ENCODE assay signal across 14 cellular contexts in the genomic region with DNA sequence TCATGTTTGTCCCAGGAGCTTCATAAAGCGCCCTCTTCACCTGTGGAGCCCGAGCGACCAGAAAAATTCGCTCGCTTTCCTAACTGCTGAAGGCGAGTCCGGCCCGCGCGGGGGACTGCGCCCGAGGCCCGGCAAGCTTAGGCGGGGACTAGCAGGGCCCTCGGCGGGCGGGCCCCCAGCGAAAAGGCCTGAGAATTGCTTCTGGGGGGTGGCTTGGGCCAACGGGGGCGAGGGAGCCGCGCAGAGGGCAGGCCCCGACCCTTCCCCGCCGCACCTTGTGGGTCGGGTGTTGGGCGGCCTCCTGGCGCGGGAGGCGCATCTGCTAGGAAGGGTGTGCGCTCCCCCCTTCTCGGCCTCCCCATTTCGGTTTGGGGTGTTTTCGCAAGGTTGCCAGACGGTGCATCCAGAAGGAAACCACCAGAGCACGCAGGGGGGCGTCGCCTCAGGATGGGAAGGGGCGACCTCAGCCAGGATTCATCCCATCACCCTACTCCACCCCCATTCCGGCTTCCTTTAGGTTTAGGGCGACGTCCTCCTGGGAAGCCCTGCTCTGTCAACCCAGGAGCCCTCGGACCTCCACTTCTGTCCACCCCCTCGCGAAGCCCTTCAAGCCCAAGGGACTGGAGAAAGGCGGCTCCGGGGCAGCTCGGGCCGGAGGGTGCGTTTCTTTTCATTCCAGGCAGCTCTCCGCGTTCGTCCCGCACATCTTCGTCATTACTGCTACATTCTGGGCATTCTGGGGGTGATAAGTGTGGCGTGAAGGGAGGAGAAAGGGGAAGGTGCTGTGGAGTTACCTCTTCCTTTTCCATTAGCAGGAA. TPM values are rescaled to one million over a fixed set of nuclear protein-coding genes. Genes with fewer than 3 reads are reported as not detected.
DNase-seq lines count a peak whose midpoint lies in the region; ATAC-seq, FAIRE-seq and TF ChIP-seq lines count a peak whose summit lies in the region.
"Had no signal": no experiment of that assay in that cellular context is flagged by ENCODE, and none has a peak within 500 bp of the region (broad histone marks: within the 10 kb centered on the region; RNA-seq: fewer than 3 reads in every experiment).

No MANE protein-coding gene starts in this region.

- no peak overlapping the region for H3K27ac ChIP-seq in HUES48 (ENCODE audit: low read depth, low read length)
- H3K27ac ChIP-seq in H1 (ENCODE audit: low read depth, low read length) = no peak overlapping the region
- no peak overlapping the region for H3K27ac ChIP-seq in neural cell (ENCODE audit: low read length)
- H3K27ac ChIP-seq: upper lobe of left lung had no signal

- H3K4me1 ChIP-seq in HUES48 (ENCODE audit: control insufficient read depth, insufficient read depth, low read length) = peaks cover 67% of the 10 kb centered on the region
- H3K4me1 ChIP-seq in H1 (replicated peaks in 1 of 4; ENCODE audit: control insufficient read depth in 3 of 4, insufficient read depth in 4 of 4, low read length in 3 of 4) = peaks cover 6 to 18% (median 12%) of the 10 kb centered on the region in 4 experiments; a peak in 6 of 7 replicates

- no peak for TF ChIP-seq POLR2A in H1 (IDR thresholded peaks at IDR 0.05; ENCODE audit: control extremely low read depth in 1 of 2, low read depth in 2 of 2, low read length in 2 of 2)

- H3K36me3 Mint-ChIP-seq in activated CD4-positive, alpha-beta T cell treated with anti-CD3 and anti-CD28 coated beads for 36 hours (ENCODE audit: low read depth) = peaks cover 16% of the 10 kb centered on the region

- H3K9ac ChIP-seq in HUES48 (ENCODE audit: low read depth, low read length) (no peak overlapping the region), H1 (replicated peaks in 1 of 4; ENCODE audit: extremely low read depth in 1 of 4, low read depth in 3 of 4, low read length in 3 of 4) (no peak overlapping the region), neural cell (ENCODE audit: low read length) (no peak overlapping the region)

- POLR2A ChIA-PET in activated CD4-positive, alpha-beta T cell treated with anti-CD3 and anti-CD28 coated beads for 36 hours (lab: Charles Lee) = no interaction called here
- POLR2A ChIA-PET in H1 (lab: Charles Lee; ENCODE audit: partially characterized antibody) = interaction anchor here (0.8 to 2.0 kb wide), 4 partner anchors 9 to 18 kb away, joined by 3 to 5 read pairs (median 4); partner anchors contain the start of gene SP9

- no peak overlapping the region; the same call in 1 of the 2 replicates for H3K18ac ChIP-seq in H1 (ENCODE audit: extremely low read depth, low read length)

- H3K4me1 Mint-ChIP-seq in activated CD4-positive, alpha-beta T cell treated with anti-CD3 and anti-CD28 coated beads for 36 hours = peaks cover 35% of the 10 kb centered on the region

- H3K4ac ChIP-seq in H1 (replicated peaks; ENCODE audit: insufficient read length, low read depth, low read length) = no peak overlapping the region

- no peak overlapping the region for H4K5ac ChIP-seq in H1 (ENCODE audit: insufficient read length, low read depth, low read length)

- no peaks in the 10 kb centered on the region for H3K9me3 ChIP-seq in HUES48 (ENCODE audit: control insufficient read depth, insufficient read depth, low read length)
- H3K9me3 ChIP-seq in H1 (ENCODE audit: insufficient read depth in 2 of 2, low read depth in 1 of 2, low read length in 1 of 2) = no peaks in the 10 kb centered on the region
- no peaks in the 10 kb centered on the region for H3K9me3 ChIP-seq in neural cell (ENCODE audit: low read length)
- H3K9me3 ChIP-seq: upper lobe of left lung had no signal

- H2BK120ac ChIP-seq in H1 (replicated peaks; ENCODE audit: low read depth, low read length) = no peak overlapping the region

- H3K4me2 ChIP-seq in H1 (ENCODE audit: insufficient read depth in 1 of 2, low read depth in 2 of 2, low read length in 2 of 2) (peak overlapping the region; percentile 80 to 94), neural cell (ENCODE audit: low read length) (no peak overlapping the region)

- H3K4me3 Mint-ChIP-seq in activated CD4-positive, alpha-beta T cell treated with anti-CD3 and anti-CD28 coated beads for 36 hours = peak overlapping the region; percentile 7

- CTCF ChIA-PET in activated CD4-positive, alpha-beta T cell treated with anti-CD3 and anti-CD28 coated beads for 36 hours (lab: Charles Lee) = interaction anchor here (0.7 to 2.4 kb wide), 13 partner anchors 12 to 1317 kb away, joined by 3 to 16 read pairs (median 4); partner anchors contain the start of gene OLA1
- CTCF ChIA-PET in H1 (lab: Charles Lee; ENCODE audit: partially characterized antibody) = interaction anchor here (0.6 to 2.0 kb wide), 33 partner anchors 7 to 1317 kb away, joined by 3 to 19 read pairs (median 3); partner anchors contain the start of gene SP9

- peaks cover 2% of the 10 kb centered on the region in 2 experiments for H4K20me1 ChIP-seq in H1 (replicated peaks in 1 of 2; ENCODE audit: control insufficient read depth in 1 of 2, insufficient read depth in 2 of 2, low read length in 2 of 2)
- no peaks in the 10 kb centered on the region for H4K20me1 ChIP-seq in neural cell (ENCODE audit: insufficient read depth)

- intact Hi-C loops in activated CD4-positive, alpha-beta T cell treated with anti-CD3 and anti-CD28 coated beads for 36 hours (cut with DNase I, micrococcal nuclease) = loop anchor here (1.0 to 10.0 kb wide), 8 partner anchors 9 to 892 kb away; partner anchors contain the start of gene OLA1 (in 1 of the 2)

- no peaks in the 10 kb centered on the region for H3K79me2 ChIP-seq in H1 (ENCODE audit: control insufficient read depth in 1 of 2, insufficient read depth in 2 of 2, low read length in 2 of 2)
- H3K79me2 ChIP-seq in neural cell (replicated peaks; ENCODE audit: insufficient read depth, low read length) = peaks cover 15% of the 10 kb centered on the region

- H2AK5ac ChIP-seq in H1 (ENCODE audit: low read depth, low read length) = no peak overlapping the region

- H2AFZ ChIP-seq in H1 (ENCODE audit: low read length) (no peak overlapping the region; the same call in 1 of the 2 replicates), neural cell (ENCODE audit: low read depth, low read length) (no peak overlapping the region)

- no peaks in the 10 kb centered on the region for H3K9me3 Mint-ChIP-seq in activated CD4-positive, alpha-beta T cell treated with anti-CD3 and anti-CD28 coated beads for 36 hours (ENCODE audit: low read depth)

- peaks cover 12% of the 10 kb centered on the region; the same call in 1 of the 2 replicates for H3K23me2 ChIP-seq in H1 (ENCODE audit: low read depth, low read length)

- 0 out of 2 replicates have a peak overlapping the region, but pooled peaks have one; percentile 68 for H2BK12ac ChIP-seq in H1 (ENCODE audit: low read depth, low read length)

- TF ChIP-seq RAD21 in H1 (IDR thresholded peaks at IDR 0.05 in 1 of 2, conservative IDR thresholded peaks at IDR 0.05 in 1 of 2; ENCODE audit: low read depth in 2 of 2, low read length in 2 of 2) = no peak
- no peak for TF ChIP-seq RAD21 in neural cell (conservative IDR thresholded peaks at IDR 0.05)

- H4K8ac ChIP-seq in H1 (ENCODE audit: extremely low read depth, insufficient read depth, low read length) = peak overlapping the region; percentile 57; the same call in 1 of the 2 replicates

- H4K91ac ChIP-seq in H1 (replicated peaks; ENCODE audit: insufficient read length, low read length) = no peak overlapping the region

- TF ChIP-seq EP300 in H1 (IDR thresholded peaks at IDR 0.05; ENCODE audit: borderline replicate concordance in 1 of 2, low read depth in 2 of 2, low read length in 2 of 2) = no peak
- TF ChIP-seq EP300 in neural cell (conservative IDR thresholded peaks at IDR 0.05; ENCODE audit: poor library complexity, severe bottlenecking) = no peak

- TF ChIP-seq CTCF in H1 (IDR thresholded peaks at IDR 0.05; ENCODE audit: control extremely low read depth in 1 of 3, insufficient read depth in 1 of 3, low read depth in 1 of 3, low read length in 3 of 3) (no peak), neural cell (IDR thresholded peaks at IDR 0.05; ENCODE audit: poor library complexity, severe bottlenecking) (no peak), D721Med (IDR thresholded peaks at IDR 0.05; ENCODE audit: insufficient read depth, missing control alignments) (no peak)

- WGBS in H1 (ENCODE audit: extremely low coverage in 1 of 2, insufficient coverage in 1 of 2, insufficient read length in 1 of 2, insufficient replicate concordance in 2 of 2, low coverage in 1 of 2, low lambda C conversion rate in 2 of 2, missing lambda C conversion rate in 1 of 2), 2 experiments = 2% methylated on average over 51 of the region's 56 CpGs; no CpG with 5 or more reads in 1 of the 2 experiments

- FAIRE-seq in H1 (lab: Jason Lieb, UNC) (no peak), D721Med (lab: Jason Lieb, UNC) (no peak)

- peak; percentile 30 for DNase-seq in activated CD4-positive, alpha-beta T cell treated with anti-CD3 and anti-CD28 coated beads for 36 hours
- no peak for DNase-seq in activated CD4-positive, alpha-beta T cell treated with anti-CD3 and anti-CD28 coated beads, Interleukin-2, amount 50 U/mL, for 1 hour
- DNase-seq in H1 (ENCODE audit: low read depth in 1 of 2, low spot score in 2 of 2) (peak in 1 of 2 experiments; percentile 72), nucleus accumbens (lab: John Stamatoyannopoulos, UW) (no peak), D721Med (ENCODE audit: insufficient read length, low spot score) (no peak), NOMO-1 treated with dmso at 0.1 percent for 144 hours (lab: John Stamatoyannopoulos, UW; ENCODE audit: unreplicated experiment) (no peak)
- DNase-seq: NCI-H1092 treated with DMSO at 0.1 percent for 48 hours; NCI-H524; SHP77; stimulated activated CD4-positive, alpha-beta T cell treated with anti-CD3 and anti-CD28 coated beads, Interleukin-12 subunit alpha, Interleukin-12 subunit beta, amount 100 ng/mL, for 4 hours had no signal

- H3K4me3 ChIP-seq in HUES48 (ENCODE audit: low read depth, low read length) (peak overlapping the region; percentile 59), H1 (ENCODE audit: extremely low read depth in 1 of 4, insufficient read depth in 2 of 4, low read depth in 3 of 4, low read length in 4 of 4) (peak overlapping the region; percentile 30 to 63 (median 52)), neural cell (ENCODE audit: low read length) (no peak overlapping the region)
- H3K4me3 ChIP-seq: upper lobe of left lung had no signal

- no peak overlapping the region for H3K27ac Mint-ChIP-seq in activated CD4-positive, alpha-beta T cell treated with anti-CD3 and anti-CD28 coated beads for 36 hours

- no peak overlapping the region for H3K56ac ChIP-seq in H1 (replicated peaks; ENCODE audit: insufficient read length, low read depth, low read length)

- no peaks in the 10 kb centered on the region for H3K9me2 ChIP-seq in neural cell (ENCODE audit: insufficient read depth, low read length)

- H3K27me3 ChIP-seq in HUES48 (ENCODE audit: control insufficient read depth, insufficient read depth, low read length) = peaks cover 70% of the 10 kb centered on the region
- H3K27me3 ChIP-seq in H1 (replicated peaks in 1 of 4; ENCODE audit: control insufficient read depth in 3 of 4, extremely low read depth in 1 of 4, insufficient read depth in 3 of 4, low read length in 3 of 4) = peaks cover 35 to 68% (median 55%) of the 10 kb centered on the region in 4 experiments
- H3K27me3 ChIP-seq in neural cell (ENCODE audit: insufficient read depth, low read depth, low read length) = peaks cover 69% of the 10 kb centered on the region

- no peak overlapping the region for H3K23ac ChIP-seq in H1 (ENCODE audit: insufficient read length)

- peaks cover 3% of the 10 kb centered on the region for H3F3A ChIP-seq in neural cell (ENCODE audit: insufficient read depth, low read length, poor library complexity, severe bottlenecking)

- no peak overlapping the region for H2BK20ac ChIP-seq in H1 (ENCODE audit: low read length)

- no peaks in the 10 kb centered on the region for H3K79me1 ChIP-seq in H1 (ENCODE audit: low read depth, low read length)

- peaks cover 53% of the 10 kb centered on the region for H3K27me3 Mint-ChIP-seq in activated CD4-positive, alpha-beta T cell treated with anti-CD3 and anti-CD28 coated beads for 36 hours

- H2BK5ac ChIP-seq in H1 (ENCODE audit: low read depth, low read length) = no peak overlapping the region

- ATAC-seq in activated CD4-positive, alpha-beta T cell treated with anti-CD3 and anti-CD28 coated beads for 36 hours = no peak

- no peak overlapping the region for H3K14ac ChIP-seq in H1 (ENCODE audit: insufficient read length)

- peaks cover 10% of the 10 kb centered on the region for H3K36me3 ChIP-seq in HUES48 (ENCODE audit: control insufficient read depth, insufficient read depth, low read length)
- H3K36me3 ChIP-seq in H1 (ENCODE audit: control insufficient read depth in 2 of 4, insufficient read depth in 4 of 4, low read length in 3 of 4) = peaks cover 0 to 6% (median 2%) of the 10 kb centered on the region in 4 experiments; a peak in 2 of 8 replicates
- no peaks in the 10 kb centered on the region for H3K36me3 ChIP-seq in neural cell (ENCODE audit: insufficient read depth, low read length)

- no peak overlapping the region for H2BK15ac ChIP-seq in H1 (ENCODE audit: low read length)

RNA-seq across cellular contexts. Expression of gene SP9, which starts 9.1 kb away (rescaled TPM):
- not detected for total RNA-seq in activated CD4-positive, alpha-beta T cell treated with anti-CD3 and anti-CD28 coated beads for 36 hours
- total RNA-seq in H1 (2021; fragmentation: NEBNext Ultra II Directional; extraction: Animal tissue kit (Norgen Biotek cat#: 25700)) = 0.11 TPM in 2 replicates
- 0.03 and 0.06 TPM in 2 replicates for polyA plus RNA-seq in H1 (2011; rRNA removed)
- polyA plus RNA-seq in H1 (2011; cell fraction: cytosol; rRNA removed) = 0.05 TPM
- polyA plus RNA-seq in H1 (2011; cell fraction: nucleus; rRNA removed) = 0.09 TPM
- polyA plus RNA-seq in H1 (2012, experiment 1 of 2) = not detected in 4 replicates
- not detected for polyA plus RNA-seq in H1 (2012, experiment 2 of 2)
- 0.04 TPM for polyA plus RNA-seq in H1 (2013, experiment 1 of 2)
- polyA plus RNA-seq in H1 (2013, experiment 2 of 2) = 0.07 TPM
- not detected in 2 replicates for polyA minus RNA-seq in H1 (2011; rRNA and poly(A)+ RNA removed)
- polyA minus RNA-seq in H1 (2011; cell fraction: cytosol; rRNA and poly(A)+ RNA removed) = not detected
- polyA minus RNA-seq in H1 (2011; cell fraction: nucleus; rRNA and poly(A)+ RNA removed) = not detected
- 1.6 and 2.5 TPM in 2 replicates for polyA plus RNA-seq in neural cell
- polyA minus RNA-seq in neural cell = 3.7 and 4.1 TPM in 2 replicates
- total RNA-seq: HT1080, upper lobe of left lung had no signal

RNA-seq across cellular contexts. Expression of gene SCRN3, which starts 51.7 kb away (rescaled TPM):
- total RNA-seq in activated CD4-positive, alpha-beta T cell treated with anti-CD3 and anti-CD28 coated beads for 36 hours = 10 to 100 TPM; 12.7 to 14.1 TPM
- total RNA-seq in H1 (2021; fragmentation: NEBNext Ultra II Directional; extraction: Animal tissue kit (Norgen Biotek cat#: 25700)) = 6.8 and 7.4 TPM in 2 replicates
- polyA plus RNA-seq in H1 (2011; rRNA removed) (7.8 TPM in 2 replicates), neural cell (56.7 and 57.1 TPM in 2 replicates)
- 8.5 TPM for polyA plus RNA-seq in H1 (2011; cell fraction: cytosol; rRNA removed)
- 5.0 TPM for polyA plus RNA-seq in H1 (2011; cell fraction: nucleus; rRNA removed)
- polyA plus RNA-seq in H1 (2012, experiment 1 of 2) = 3.8 to 7.0 TPM (median 4.7 TPM) in 4 replicates
- polyA plus RNA-seq in H1 (2012, experiment 2 of 2) = 1.6 TPM
- polyA plus RNA-seq in H1 (2013, experiment 1 of 2) = 7.6 TPM
- 7.2 TPM for polyA plus RNA-seq in H1 (2013, experiment 2 of 2)
- 5.4 and 8.1 TPM in 2 replicates for polyA minus RNA-seq in H1 (2011; rRNA and poly(A)+ RNA removed)
- polyA minus RNA-seq in H1 (2011; cell fraction: cytosol; rRNA and poly(A)+ RNA removed) = 3.6 TPM
- polyA minus RNA-seq in H1 (2011; cell fraction: nucleus; rRNA and poly(A)+ RNA removed) = 22.1 TPM
- 55.3 and 63.7 TPM in 2 replicates for polyA minus RNA-seq in neural cell
